In the genomic region with DNA sequence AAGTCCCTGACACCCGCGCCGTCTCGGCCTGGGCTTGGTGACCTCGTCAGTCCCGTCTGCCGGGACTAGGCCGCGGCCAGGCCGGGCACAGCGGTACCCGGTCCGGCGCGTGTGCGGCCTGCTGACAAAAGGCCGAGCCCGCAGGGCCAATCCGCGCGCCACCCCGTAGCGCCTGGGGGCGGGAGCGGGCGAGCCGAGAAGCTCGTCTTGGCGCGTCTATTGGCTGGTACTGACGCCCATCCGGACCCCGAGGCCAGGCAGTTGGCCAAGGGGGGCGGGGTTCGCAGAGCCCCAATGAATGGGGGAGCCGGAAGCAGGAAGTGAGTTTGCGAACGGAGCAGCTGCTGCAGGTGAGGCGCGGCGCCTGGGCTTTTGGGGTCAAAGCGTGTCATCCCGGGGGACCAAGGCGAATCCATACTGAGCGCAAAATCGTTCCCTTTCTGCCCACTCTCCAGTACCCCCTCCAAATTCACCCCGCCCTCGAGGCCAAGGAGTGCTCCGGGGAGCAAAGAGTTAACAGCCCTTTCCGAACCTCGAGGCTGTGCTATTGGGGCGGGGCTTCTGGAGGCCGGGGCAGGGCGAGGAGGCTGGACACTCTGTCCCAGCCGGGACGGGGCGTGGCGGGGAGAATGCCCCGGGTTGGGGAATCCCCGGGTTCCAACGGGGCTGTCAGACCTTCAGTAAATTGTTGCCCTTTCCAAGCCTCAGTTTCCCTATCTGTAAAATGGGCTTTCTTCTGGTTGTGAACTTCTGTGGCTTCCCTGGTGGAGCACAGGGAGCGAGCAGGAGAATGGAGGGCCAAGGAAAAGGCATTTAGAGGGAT, we compare ENCODE assay signal across 1 cellular context.
A peak's percentile ranks its signal among the peaks of the same experiment; 100 is the strongest.
TF ChIP-seq lines count a peak whose summit lies in the region.

A gene with protein sequence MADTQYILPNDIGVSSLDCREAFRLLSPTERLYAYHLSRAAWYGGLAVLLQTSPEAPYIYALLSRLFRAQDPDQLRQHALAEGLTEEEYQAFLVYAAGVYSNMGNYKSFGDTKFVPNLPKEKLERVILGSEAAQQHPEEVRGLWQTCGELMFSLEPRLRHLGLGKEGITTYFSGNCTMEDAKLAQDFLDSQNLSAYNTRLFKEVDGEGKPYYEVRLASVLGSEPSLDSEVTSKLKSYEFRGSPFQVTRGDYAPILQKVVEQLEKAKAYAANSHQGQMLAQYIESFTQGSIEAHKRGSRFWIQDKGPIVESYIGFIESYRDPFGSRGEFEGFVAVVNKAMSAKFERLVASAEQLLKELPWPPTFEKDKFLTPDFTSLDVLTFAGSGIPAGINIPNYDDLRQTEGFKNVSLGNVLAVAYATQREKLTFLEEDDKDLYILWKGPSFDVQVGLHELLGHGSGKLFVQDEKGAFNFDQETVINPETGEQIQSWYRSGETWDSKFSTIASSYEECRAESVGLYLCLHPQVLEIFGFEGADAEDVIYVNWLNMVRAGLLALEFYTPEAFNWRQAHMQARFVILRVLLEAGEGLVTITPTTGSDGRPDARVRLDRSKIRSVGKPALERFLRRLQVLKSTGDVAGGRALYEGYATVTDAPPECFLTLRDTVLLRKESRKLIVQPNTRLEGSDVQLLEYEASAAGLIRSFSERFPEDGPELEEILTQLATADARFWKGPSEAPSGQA (plus strand): TSS at position 319 of the 823 bp plus-strand sequence. CDS start 1,767 bp downstream, outside the sequence.

TF ChIP-seq in K562, 482 proteins besides CTCF, POLR2A, EP300 and RAD21 (continued from another document and continues in another):
- TF ChIP-seq SMARCE1 (IDR thresholded peaks at IDR 0.05) (peak; percentile 37; the same call in 1 of the 2 replicates), FOS (IDR thresholded peaks at IDR 0.05; ENCODE audit: extremely low read depth, insufficient read length) (peak; percentile 86), ZNF766 (CRISPR knock-in tag; conservative IDR thresholded peaks at IDR 0.05) (no peak), NEUROD1 (IDR thresholded peaks at IDR 0.05; ENCODE audit: borderline replicate concordance, low read depth, low read length, partially characterized antibody) (peak; percentile 19), ZKSCAN8 (CRISPR knock-in tag; IDR thresholded peaks at IDR 0.05) (no peak), ZNF133 (CRISPR knock-in tag; IDR thresholded peaks at IDR 0.05) (no peak), ZNF436 (CRISPR knock-in tag; IDR thresholded peaks at IDR 0.05) (no peak), RBM14 (IDR thresholded peaks at IDR 0.05; ENCODE audit: borderline replicate concordance, insufficient read depth, low read depth, low read length) (no peak), ZNF217 (CRISPR knock-in tag; IDR thresholded peaks at IDR 0.05) (no peak), FOXP1 (CRISPR knock-in tag; IDR thresholded peaks at IDR 0.05) (no peak; the same call in none of the 2 replicates), PYGO2 (tag; IDR thresholded peaks at IDR 0.05) (no peak), BRD9 (IDR thresholded peaks at IDR 0.05; ENCODE audit: low read depth, partially characterized antibody) (no peak), FOXM1 (IDR thresholded peaks at IDR 0.05; ENCODE audit: low read depth) (peak; percentile 82), FOXM1 (CRISPR knock-in tag; IDR thresholded peaks at IDR 0.05; ENCODE audit: low read depth) (no peak; the same call in 1 of the 2 replicates), ETV5 (CRISPR knock-in tag; IDR thresholded peaks at IDR 0.05; ENCODE audit: low read depth) (no peak; the same call in 1 of the 2 replicates), SREBF1 (IDR thresholded peaks at IDR 0.05; ENCODE audit: borderline replicate concordance, low read depth, low read length) (no peak), CBX2 (IDR thresholded peaks at IDR 0.05; ENCODE audit: insufficient read depth, low read length, poor library complexity, severe bottlenecking) (no peak), NR3C1 (CRISPR knock-in tag; IDR thresholded peaks at IDR 0.05) (no peak), MTF1 (CRISPR knock-in tag; IDR thresholded peaks at IDR 0.05; ENCODE audit: borderline replicate concordance) (no peak), SMAD3 (CRISPR knock-in tag; conservative IDR thresholded peaks at IDR 0.05) (0 out of 2 replicates have a peak, but pooled peaks have one; percentile 19), BACH1 (tag; IDR thresholded peaks at IDR 0.05) (no peak), NR2C2 (CRISPR knock-in tag; IDR thresholded peaks at IDR 0.05) (peak; percentile 51; the same call in 1 of the 2 replicates), NR2C2 (tag; IDR thresholded peaks at IDR 0.05) (peak; percentile 81), EP400 (IDR thresholded peaks at IDR 0.05) (peak; percentile 97), CAMTA2 (CRISPR knock-in tag; conservative IDR thresholded peaks at IDR 0.05) (0 out of 2 replicates have a peak, but pooled peaks have one; percentile 7), PHTF2 (CRISPR knock-in tag; IDR thresholded peaks at IDR 0.05) (no peak)
- TF ChIP-seq, protein P1, sequence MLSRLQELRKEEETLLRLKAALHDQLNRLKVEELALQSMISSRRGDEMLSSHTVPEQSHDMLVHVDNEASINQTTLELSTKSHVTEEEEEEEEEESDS (CRISPR knock-in tag; IDR thresholded peaks at IDR 0.05): no peak
- TF ChIP-seq, protein P2, sequence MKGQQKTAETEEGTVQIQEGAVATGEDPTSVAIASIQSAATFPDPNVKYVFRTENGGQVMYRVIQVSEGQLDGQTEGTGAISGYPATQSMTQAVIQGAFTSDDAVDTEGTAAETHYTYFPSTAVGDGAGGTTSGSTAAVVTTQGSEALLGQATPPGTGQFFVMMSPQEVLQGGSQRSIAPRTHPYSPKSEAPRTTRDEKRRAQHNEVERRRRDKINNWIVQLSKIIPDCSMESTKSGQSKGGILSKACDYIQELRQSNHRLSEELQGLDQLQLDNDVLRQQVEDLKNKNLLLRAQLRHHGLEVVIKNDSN (CRISPR knock-in tag; IDR thresholded peaks at IDR 0.05): no peak; the same call in 1 of the 2 replicates
- TF ChIP-seq, protein P3, sequence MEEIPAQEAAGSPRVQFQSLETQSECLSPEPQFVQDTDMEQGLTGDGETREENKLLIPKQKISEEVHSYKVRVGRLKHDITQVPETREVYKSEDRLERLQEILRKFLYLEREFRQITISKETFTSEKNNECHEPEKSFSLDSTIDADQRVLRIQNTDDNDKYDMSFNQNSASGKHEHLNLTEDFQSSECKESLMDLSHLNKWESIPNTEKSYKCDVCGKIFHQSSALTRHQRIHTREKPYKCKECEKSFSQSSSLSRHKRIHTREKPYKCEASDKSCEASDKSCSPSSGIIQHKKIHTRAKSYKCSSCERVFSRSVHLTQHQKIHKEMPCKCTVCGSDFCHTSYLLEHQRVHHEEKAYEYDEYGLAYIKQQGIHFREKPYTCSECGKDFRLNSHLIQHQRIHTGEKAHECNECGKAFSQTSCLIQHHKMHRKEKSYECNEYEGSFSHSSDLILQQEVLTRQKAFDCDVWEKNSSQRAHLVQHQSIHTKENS (CRISPR knock-in tag; IDR thresholded peaks at IDR 0.05): 0 out of 2 replicates have a peak, but pooled peaks have one; percentile 31
- TF ChIP-seq, protein P4, sequence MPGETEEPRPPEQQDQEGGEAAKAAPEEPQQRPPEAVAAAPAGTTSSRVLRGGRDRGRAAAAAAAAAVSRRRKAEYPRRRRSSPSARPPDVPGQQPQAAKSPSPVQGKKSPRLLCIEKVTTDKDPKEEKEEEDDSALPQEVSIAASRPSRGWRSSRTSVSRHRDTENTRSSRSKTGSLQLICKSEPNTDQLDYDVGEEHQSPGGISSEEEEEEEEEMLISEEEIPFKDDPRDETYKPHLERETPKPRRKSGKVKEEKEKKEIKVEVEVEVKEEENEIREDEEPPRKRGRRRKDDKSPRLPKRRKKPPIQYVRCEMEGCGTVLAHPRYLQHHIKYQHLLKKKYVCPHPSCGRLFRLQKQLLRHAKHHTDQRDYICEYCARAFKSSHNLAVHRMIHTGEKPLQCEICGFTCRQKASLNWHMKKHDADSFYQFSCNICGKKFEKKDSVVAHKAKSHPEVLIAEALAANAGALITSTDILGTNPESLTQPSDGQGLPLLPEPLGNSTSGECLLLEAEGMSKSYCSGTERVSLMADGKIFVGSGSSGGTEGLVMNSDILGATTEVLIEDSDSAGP (CRISPR knock-in tag; IDR thresholded peaks at IDR 0.05): no peak
- TF ChIP-seq, protein P5, sequence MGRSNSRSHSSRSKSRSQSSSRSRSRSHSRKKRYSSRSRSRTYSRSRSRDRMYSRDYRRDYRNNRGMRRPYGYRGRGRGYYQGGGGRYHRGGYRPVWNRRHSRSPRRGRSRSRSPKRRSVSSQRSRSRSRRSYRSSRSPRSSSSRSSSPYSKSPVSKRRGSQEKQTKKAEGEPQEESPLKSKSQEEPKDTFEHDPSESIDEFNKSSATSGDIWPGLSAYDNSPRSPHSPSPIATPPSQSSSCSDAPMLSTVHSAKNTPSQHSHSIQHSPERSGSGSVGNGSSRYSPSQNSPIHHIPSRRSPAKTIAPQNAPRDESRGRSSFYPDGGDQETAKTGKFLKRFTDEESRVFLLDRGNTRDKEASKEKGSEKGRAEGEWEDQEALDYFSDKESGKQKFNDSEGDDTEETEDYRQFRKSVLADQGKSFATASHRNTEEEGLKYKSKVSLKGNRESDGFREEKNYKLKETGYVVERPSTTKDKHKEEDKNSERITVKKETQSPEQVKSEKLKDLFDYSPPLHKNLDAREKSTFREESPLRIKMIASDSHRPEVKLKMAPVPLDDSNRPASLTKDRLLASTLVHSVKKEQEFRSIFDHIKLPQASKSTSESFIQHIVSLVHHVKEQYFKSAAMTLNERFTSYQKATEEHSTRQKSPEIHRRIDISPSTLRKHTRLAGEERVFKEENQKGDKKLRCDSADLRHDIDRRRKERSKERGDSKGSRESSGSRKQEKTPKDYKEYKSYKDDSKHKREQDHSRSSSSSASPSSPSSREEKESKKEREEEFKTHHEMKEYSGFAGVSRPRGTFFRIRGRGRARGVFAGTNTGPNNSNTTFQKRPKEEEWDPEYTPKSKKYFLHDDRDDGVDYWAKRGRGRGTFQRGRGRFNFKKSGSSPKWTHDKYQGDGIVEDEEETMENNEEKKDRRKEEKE (IDR thresholded peaks at IDR 0.05; ENCODE audit: borderline replicate concordance in 1 of 2, control insufficient read depth in 1 of 2, low read depth in 2 of 2, low read length in 1 of 2): 0 out of 4 replicates have a peak, but pooled peaks of 1 of the 2 experiments have one; percentile 31
- TF ChIP-seq, protein P6, sequence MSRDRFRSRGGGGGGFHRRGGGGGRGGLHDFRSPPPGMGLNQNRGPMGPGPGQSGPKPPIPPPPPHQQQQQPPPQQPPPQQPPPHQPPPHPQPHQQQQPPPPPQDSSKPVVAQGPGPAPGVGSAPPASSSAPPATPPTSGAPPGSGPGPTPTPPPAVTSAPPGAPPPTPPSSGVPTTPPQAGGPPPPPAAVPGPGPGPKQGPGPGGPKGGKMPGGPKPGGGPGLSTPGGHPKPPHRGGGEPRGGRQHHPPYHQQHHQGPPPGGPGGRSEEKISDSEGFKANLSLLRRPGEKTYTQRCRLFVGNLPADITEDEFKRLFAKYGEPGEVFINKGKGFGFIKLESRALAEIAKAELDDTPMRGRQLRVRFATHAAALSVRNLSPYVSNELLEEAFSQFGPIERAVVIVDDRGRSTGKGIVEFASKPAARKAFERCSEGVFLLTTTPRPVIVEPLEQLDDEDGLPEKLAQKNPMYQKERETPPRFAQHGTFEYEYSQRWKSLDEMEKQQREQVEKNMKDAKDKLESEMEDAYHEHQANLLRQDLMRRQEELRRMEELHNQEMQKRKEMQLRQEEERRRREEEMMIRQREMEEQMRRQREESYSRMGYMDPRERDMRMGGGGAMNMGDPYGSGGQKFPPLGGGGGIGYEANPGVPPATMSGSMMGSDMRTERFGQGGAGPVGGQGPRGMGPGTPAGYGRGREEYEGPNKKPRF (IDR thresholded peaks at IDR 0.05; ENCODE audit: low read depth, low read length): no peak
- TF ChIP-seq, protein P7, sequence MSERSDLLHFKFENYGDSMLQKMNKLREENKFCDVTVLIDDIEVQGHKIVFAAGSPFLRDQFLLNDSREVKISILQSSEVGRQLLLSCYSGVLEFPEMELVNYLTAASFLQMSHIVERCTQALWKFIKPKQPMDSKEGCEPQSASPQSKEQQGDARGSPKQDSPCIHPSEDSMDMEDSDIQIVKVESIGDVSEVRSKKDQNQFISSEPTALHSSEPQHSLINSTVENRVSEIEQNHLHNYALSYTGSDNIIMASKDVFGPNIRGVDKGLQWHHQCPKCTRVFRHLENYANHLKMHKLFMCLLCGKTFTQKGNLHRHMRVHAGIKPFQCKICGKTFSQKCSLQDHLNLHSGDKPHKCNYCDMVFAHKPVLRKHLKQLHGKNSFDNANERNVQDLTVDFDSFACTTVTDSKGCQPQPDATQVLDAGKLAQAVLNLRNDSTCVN (CRISPR knock-in tag; IDR thresholded peaks at IDR 0.05): 0 out of 2 replicates have a peak, but pooled peaks have one; percentile 34
- TF ChIP-seq, protein P8, sequence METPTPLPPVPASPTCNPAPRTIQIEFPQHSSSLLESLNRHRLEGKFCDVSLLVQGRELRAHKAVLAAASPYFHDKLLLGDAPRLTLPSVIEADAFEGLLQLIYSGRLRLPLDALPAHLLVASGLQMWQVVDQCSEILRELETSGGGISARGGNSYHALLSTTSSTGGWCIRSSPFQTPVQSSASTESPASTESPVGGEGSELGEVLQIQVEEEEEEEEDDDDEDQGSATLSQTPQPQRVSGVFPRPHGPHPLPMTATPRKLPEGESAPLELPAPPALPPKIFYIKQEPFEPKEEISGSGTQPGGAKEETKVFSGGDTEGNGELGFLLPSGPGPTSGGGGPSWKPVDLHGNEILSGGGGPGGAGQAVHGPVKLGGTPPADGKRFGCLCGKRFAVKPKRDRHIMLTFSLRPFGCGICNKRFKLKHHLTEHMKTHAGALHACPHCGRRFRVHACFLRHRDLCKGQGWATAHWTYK (CRISPR knock-in tag; IDR thresholded peaks at IDR 0.05): no peak
- TF ChIP-seq, protein P9, sequence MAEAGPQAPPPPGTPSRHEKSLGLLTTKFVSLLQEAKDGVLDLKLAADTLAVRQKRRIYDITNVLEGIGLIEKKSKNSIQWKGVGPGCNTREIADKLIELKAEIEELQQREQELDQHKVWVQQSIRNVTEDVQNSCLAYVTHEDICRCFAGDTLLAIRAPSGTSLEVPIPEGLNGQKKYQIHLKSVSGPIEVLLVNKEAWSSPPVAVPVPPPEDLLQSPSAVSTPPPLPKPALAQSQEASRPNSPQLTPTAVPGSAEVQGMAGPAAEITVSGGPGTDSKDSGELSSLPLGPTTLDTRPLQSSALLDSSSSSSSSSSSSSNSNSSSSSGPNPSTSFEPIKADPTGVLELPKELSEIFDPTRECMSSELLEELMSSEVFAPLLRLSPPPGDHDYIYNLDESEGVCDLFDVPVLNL (CRISPR knock-in tag; IDR thresholded peaks at IDR 0.05; ENCODE audit: low read depth): no peak
- TF ChIP-seq, protein P10, sequence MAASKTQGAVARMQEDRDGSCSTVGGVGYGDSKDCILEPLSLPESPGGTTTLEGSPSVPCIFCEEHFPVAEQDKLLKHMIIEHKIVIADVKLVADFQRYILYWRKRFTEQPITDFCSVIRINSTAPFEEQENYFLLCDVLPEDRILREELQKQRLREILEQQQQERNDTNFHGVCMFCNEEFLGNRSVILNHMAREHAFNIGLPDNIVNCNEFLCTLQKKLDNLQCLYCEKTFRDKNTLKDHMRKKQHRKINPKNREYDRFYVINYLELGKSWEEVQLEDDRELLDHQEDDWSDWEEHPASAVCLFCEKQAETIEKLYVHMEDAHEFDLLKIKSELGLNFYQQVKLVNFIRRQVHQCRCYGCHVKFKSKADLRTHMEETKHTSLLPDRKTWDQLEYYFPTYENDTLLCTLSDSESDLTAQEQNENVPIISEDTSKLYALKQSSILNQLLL (CRISPR knock-in tag; IDR thresholded peaks at IDR 0.05; ENCODE audit: borderline replicate concordance): no peak
- TF ChIP-seq, protein P11, sequence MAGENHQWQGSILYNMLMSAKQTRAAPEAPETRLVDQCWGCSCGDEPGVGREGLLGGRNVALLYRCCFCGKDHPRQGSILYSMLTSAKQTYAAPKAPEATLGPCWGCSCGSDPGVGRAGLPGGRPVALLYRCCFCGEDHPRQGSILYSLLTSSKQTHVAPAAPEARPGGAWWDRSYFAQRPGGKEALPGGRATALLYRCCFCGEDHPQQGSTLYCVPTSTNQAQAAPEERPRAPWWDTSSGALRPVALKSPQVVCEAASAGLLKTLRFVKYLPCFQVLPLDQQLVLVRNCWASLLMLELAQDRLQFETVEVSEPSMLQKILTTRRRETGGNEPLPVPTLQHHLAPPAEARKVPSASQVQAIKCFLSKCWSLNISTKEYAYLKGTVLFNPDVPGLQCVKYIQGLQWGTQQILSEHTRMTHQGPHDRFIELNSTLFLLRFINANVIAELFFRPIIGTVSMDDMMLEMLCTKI (IDR thresholded peaks at IDR 0.05; ENCODE audit: partially characterized antibody): no peak
